Comparison of ENCODE assay signal across 10 cellular contexts in genomic region chr3:100269410-100270217, GRCh38. TPM values are rescaled to one million over a fixed set of nuclear protein-coding genes. Genes with fewer than 3 reads are reported as not detected.
A peak's percentile ranks its signal among the peaks of the same experiment; 100 is the strongest.
DNase-seq lines count a peak whose midpoint lies in the region; ATAC-seq, FAIRE-seq and TF ChIP-seq lines count a peak whose summit lies in the region.
"Had no signal": no experiment of that assay in that cellular context is flagged by ENCODE, and none has a peak within 500 bp of the region (broad histone marks: within the 10 kb centered on the region; RNA-seq: fewer than 3 reads in every experiment).

No MANE protein-coding gene starts in this region.

- H3K27me3 ChIP-seq in lung (ENCODE audit: control insufficient read depth, insufficient read depth), result no peaks in the 10 kb centered on the region
- no peaks in the 10 kb centered on the region for H3K27me3 ChIP-seq in BE2C

- TF ChIP-seq CTCF in D721Med (IDR thresholded peaks at IDR 0.05; ENCODE audit: insufficient read depth, missing control alignments), result peak; percentile 38
- no peak for TF ChIP-seq CTCF in lung (IDR thresholded peaks at IDR 0.05; ENCODE audit: control extremely low read depth, extremely low read depth)
- no peak for TF ChIP-seq CTCF in mesothelial cell of epicardium (IDR thresholded peaks at IDR 0.05; ENCODE audit: unreplicated experiment)
- no peak for TF ChIP-seq CTCF in BE2C (IDR thresholded peaks at IDR 0.05; ENCODE audit: low read depth, low read length)

- peaks cover 43% of the 10 kb centered on the region for H3K4me1 Mint-ChIP-seq in activated T-cell treated with anti-CD3 and anti-CD28 coated beads, Interleukin-2, amount 50 U/mL, for 72 hours (ENCODE audit: low read depth)
- H3K4me1 Mint-ChIP-seq in mesothelial cell of epicardium, result no peaks in the 10 kb centered on the region

- no peak overlapping the region for H3K4me3 ChIP-seq in lung
- no peak overlapping the region for H3K4me3 ChIP-seq in BE2C (ENCODE audit: low read depth, low read length)

- H3K27ac ChIP-seq in lung (ENCODE audit: low read depth in 1 of 2, low read length in 1 of 2), result peak overlapping the region in 1 of 2 donors; percentile 55

- H3K4me3 Mint-ChIP-seq in activated T-cell treated with anti-CD3 and anti-CD28 coated beads, Interleukin-2, amount 50 U/mL, for 72 hours, result peak overlapping the region; percentile 32 to 62
- no peak overlapping the region for H3K4me3 Mint-ChIP-seq in mesothelial cell of epicardium
- H3K4me3 Mint-ChIP-seq: immature natural killer cell had no signal

- peak; percentile 90 to 92 for ATAC-seq in activated T-cell treated with anti-CD3 and anti-CD28 coated beads, Interleukin-2, amount 50 U/mL, for 72 hours (replicated peaks in 1 of 2)
- ATAC-seq in lung (ENCODE audit: insufficient read depth, low FRiP score) (peak; percentile 34), GM19452 (IDR thresholded peaks at IDR 0.05; ENCODE audit: unreplicated experiment) (no peak)

- FAIRE-seq in D721Med (lab: Jason Lieb, UNC) (peak; percentile 83), HTR-8/SVneo (lab: Jason Lieb, UNC) (no peak)

- H3K9me3 ChIP-seq in lung (ENCODE audit: control insufficient read depth in 2 of 2, insufficient read depth in 1 of 2, low read length in 1 of 2) (no peaks in the 10 kb centered on the region), BE2C (no peaks in the 10 kb centered on the region)

- WGBS in lung, 2 donors, result 88 to 90% methylated on average over 2 of the region's 2 CpGs

- H3K36me3 Mint-ChIP-seq in activated T-cell treated with anti-CD3 and anti-CD28 coated beads, Interleukin-2, amount 50 U/mL, for 72 hours (ENCODE audit: insufficient read depth in 2 of 2), result no peaks in the 10 kb centered on the region
- no peaks in the 10 kb centered on the region for H3K36me3 Mint-ChIP-seq in mesothelial cell of epicardium
- H3K36me3 Mint-ChIP-seq: immature natural killer cell had no signal

- DNase-seq in D721Med (ENCODE audit: insufficient read length, low spot score) (no peak), HTR-8/SVneo (ENCODE audit: insufficient read length, low spot score) (peak; percentile 42), lung (ENCODE audit: low spot score) (no peak), mucosa of gallbladder (ENCODE audit: low spot score) (no peak), mesothelial cell of epicardium (ENCODE audit: low spot score in 2 of 2, unreplicated experiment in 2 of 2) (no peak), BE2C (no peak)
- peak; percentile 41 to 48 for DNase-seq in activated T-cell treated with anti-CD3 and anti-CD28 coated beads, Interleukin-2, amount 50 U/mL, for 72 hours
- DNase-seq: activated gamma-delta T cell, immature natural killer cell had no signal

- H3K36me3 ChIP-seq in lung (ENCODE audit: control insufficient read depth in 2 of 2, insufficient read depth in 2 of 2, low read length in 2 of 2) (no peaks in the 10 kb centered on the region), BE2C (no peaks in the 10 kb centered on the region)

- H3K9me3 Mint-ChIP-seq in activated T-cell treated with anti-CD3 and anti-CD28 coated beads, Interleukin-2, amount 50 U/mL, for 72 hours, result no peaks in the 10 kb centered on the region
- H3K9me3 Mint-ChIP-seq in mesothelial cell of epicardium, result no peaks in the 10 kb centered on the region
- H3K9me3 Mint-ChIP-seq: immature natural killer cell had no signal

- H3K27ac Mint-ChIP-seq in activated T-cell treated with anti-CD3 and anti-CD28 coated beads, Interleukin-2, amount 50 U/mL, for 72 hours, result peak overlapping the region; percentile 18
- no peak overlapping the region for H3K27ac Mint-ChIP-seq in mesothelial cell of epicardium
- H3K27ac Mint-ChIP-seq: immature natural killer cell had no signal

- peaks cover 0 to 15% of the 10 kb centered on the region in 2 donors for H3K4me1 ChIP-seq in lung (ENCODE audit: control insufficient read depth in 2 of 2, insufficient read depth in 2 of 2, low read length in 2 of 2)
- H3K4me1 ChIP-seq in BE2C, result no peaks in the 10 kb centered on the region

- no peaks in the 10 kb centered on the region for H3K27me3 Mint-ChIP-seq in activated T-cell treated with anti-CD3 and anti-CD28 coated beads, Interleukin-2, amount 50 U/mL, for 72 hours (ENCODE audit: low read depth)
- no peaks in the 10 kb centered on the region for H3K27me3 Mint-ChIP-seq in mesothelial cell of epicardium (ENCODE audit: low read depth)

RNA-seq across cellular contexts. Expression of gene TBC1D23, which starts 8.8 kb away (rescaled TPM):
- 10 to 100 TPM; 26.0 to 27.5 TPM for total RNA-seq in activated T-cell treated with anti-CD3 and anti-CD28 coated beads, Interleukin-2, amount 50 U/mL, for 72 hours
- total RNA-seq in lung (10 to 100 TPM; 34.0 to 60.6 TPM), mucosa of gallbladder (43.6 TPM), mesothelial cell of epicardium (31.6 to 34.0 TPM (median 32.7 TPM) in 3 replicates)
- polyA plus RNA-seq in lung, result 10 to 100 TPM; 15.7 to 19.8 TPM
- polyA plus RNA-seq in BE2C (2012; ENCODE audit: insufficient read depth, insufficient read length, low read depth), result 13.5 TPM

Comparison
In these comparisons a context has a peak if more than half of its experiments do, and no peak if none do; other contexts are left out.
1. DNase-seq: peak in HTR-8/SVneo (single experiment) and activated T-cell treated with anti-CD3 and anti-CD28 coated beads, Interleukin-2, amount 50 U/mL, for 72 hours (2 of 2); none in D721Med (single experiment), lung (single experiment), mucosa of gallbladder (single experiment), mesothelial cell of epicardium (0 of 2) and BE2C (single experiment).